8 cellular contexts compared by ENCODE assay signal in the genomic region with DNA sequence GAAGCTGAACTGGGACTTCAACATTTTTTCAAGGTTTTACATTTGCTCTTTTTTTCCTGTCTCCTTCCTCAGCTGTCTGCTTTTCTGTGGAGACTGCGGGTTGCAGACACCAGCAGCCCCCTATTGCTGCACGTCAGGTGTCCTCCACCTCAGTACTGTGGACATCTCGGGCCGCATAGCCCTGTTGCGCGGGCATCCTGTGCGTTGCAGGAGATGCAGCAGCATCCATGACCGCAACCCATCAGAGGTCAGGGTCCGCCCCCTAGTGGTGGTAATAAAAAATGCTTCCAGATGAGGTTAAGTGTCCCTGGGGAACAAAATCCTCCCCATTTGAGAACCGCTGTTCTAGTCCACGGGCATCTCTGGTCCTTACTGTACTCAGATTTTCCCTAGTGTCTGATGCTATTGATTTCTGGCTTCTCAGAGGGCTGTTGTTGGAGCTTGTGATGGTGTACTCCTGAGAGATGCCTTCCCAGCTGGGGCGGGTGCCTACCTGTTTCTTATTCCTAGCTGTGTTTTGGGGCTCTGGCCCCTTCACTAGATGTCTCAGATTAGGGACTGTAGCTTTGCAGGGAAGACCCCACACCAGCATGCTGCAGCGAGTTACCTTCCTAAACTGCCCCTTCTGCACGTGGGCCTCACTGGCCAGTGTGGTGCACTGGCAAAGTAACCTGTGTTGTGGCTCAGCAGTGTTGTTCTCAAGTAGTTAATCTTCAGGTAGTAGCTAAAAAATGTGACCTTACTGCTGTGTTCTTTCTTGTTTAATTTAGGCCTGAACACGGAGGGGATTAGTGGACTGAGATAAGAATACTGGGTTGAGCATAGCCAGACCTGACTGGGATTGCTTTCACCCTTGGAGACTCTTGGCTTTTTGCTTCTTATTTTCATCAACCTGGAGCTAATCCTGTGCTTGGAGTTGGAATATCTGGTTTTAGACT. TPM values are rescaled to one million over a fixed set of nuclear protein-coding genes. Genes with fewer than 3 reads are reported as not detected.
DNase-seq lines count a peak whose midpoint lies in the region; ATAC-seq and TF ChIP-seq lines count a peak whose summit lies in the region.

No MANE protein-coding gene starts in this region.

- H3K27ac Mint-ChIP-seq in activated T-helper 2 cell treated with anti-CD3 and anti-CD28 coated beads, Interferon-gamma antibody, Interleukin-2, Interleukin-4, amounts not matched to agents 10 μg/mL and 5 μg/mL and 100 μg/mL, durations not matched to agents 14 hours and 24 hours and 36 hours, result peak overlapping the region; percentile 89

- no peaks in the 10 kb centered on the region for H3K9me3 ChIP-seq in testis

- peaks cover 56% of the 10 kb centered on the region for H3K36me3 Mint-ChIP-seq in activated T-helper 2 cell treated with anti-CD3 and anti-CD28 coated beads, Interferon-gamma antibody, Interleukin-2, Interleukin-4, amounts not matched to agents 10 μg/mL and 5 μg/mL and 100 μg/mL, durations not matched to agents 14 hours and 24 hours and 36 hours (ENCODE audit: low read depth)

- H3K4me1 ChIP-seq in testis, result no peaks in the 10 kb centered on the region

- H3K4me3 ChIP-seq in fibroblast of villous mesenchyme (ENCODE audit: low read depth, low read length) (no peak overlapping the region), testis (no peak overlapping the region)

- no peaks in the 10 kb centered on the region for H3K9me3 Mint-ChIP-seq in activated T-helper 2 cell treated with anti-CD3 and anti-CD28 coated beads, Interferon-gamma antibody, Interleukin-2, Interleukin-4, amounts not matched to agents 10 μg/mL and 5 μg/mL and 100 μg/mL, durations not matched to agents 14 hours and 24 hours and 36 hours

- intact Hi-C loops in activated T-helper 2 cell treated with anti-CD3 and anti-CD28 coated beads, Interferon-gamma antibody, Interleukin-2, Interleukin-4, amounts not matched to agents 10 μg/mL and 5 μg/mL and 100 μg/mL, durations not matched to agents 14 hours and 24 hours and 36 hours (cut with micrococcal nuclease), result loop anchor here (1.0 to 2.0 kb wide), 3 partner anchors 26 to 153 kb away; partner anchors contain the start of gene LETM1
- intact Hi-C loops in testis (cut with DNase I; ENCODE audit: low total_unique reads), result loop anchor here (10.0 kb wide), 1 partner anchor 145 kb away; no protein-coding TSS in a partner anchor

- H3K27ac ChIP-seq in testis, result no peak overlapping the region

- ATAC-seq in GM21576 (IDR thresholded peaks at IDR 0.05; ENCODE audit: unreplicated experiment) (peak; percentile 77), omental fat pad (ENCODE audit: low FRiP score) (peak; percentile 49)

- no peak for TF ChIP-seq POLR2A in testis (IDR thresholded peaks at IDR 0.05)

- H3K27me3 ChIP-seq in testis, result no peaks in the 10 kb centered on the region

- H3K4me3 Mint-ChIP-seq in activated T-helper 2 cell treated with anti-CD3 and anti-CD28 coated beads, Interferon-gamma antibody, Interleukin-2, Interleukin-4, amounts not matched to agents 10 μg/mL and 5 μg/mL and 100 μg/mL, durations not matched to agents 14 hours and 24 hours and 36 hours (ENCODE audit: low read depth), result peak overlapping the region; percentile 44

- DNase-seq in D341Med (ENCODE audit: low spot score) (peak; percentile 89), Kasumi-1 (lab: John Stamatoyannopoulos, UW) (peak; percentile 72 to 78), RPMI8226 (peak; percentile 74), fibroblast of villous mesenchyme (ENCODE audit: low read depth) (peak; percentile 84), omental fat pad (ENCODE audit: low spot score) (peak; percentile 38), testis (peak; percentile 78)
- peak; percentile 65 for DNase-seq in activated T-helper 2 cell treated with anti-CD3 and anti-CD28 coated beads, Interferon-gamma antibody, Interleukin-2, Interleukin-4, amounts not matched to agents 10 μg/mL and 5 μg/mL and 100 μg/mL, durations not matched to agents 14 hours and 24 hours and 36 hours (ENCODE audit: low spot score)

- H3K4me1 Mint-ChIP-seq in activated T-helper 2 cell treated with anti-CD3 and anti-CD28 coated beads, Interferon-gamma antibody, Interleukin-2, Interleukin-4, amounts not matched to agents 10 μg/mL and 5 μg/mL and 100 μg/mL, durations not matched to agents 14 hours and 24 hours and 36 hours (ENCODE audit: low read depth), result peaks cover 44% of the 10 kb centered on the region

- no peaks in the 10 kb centered on the region for H3K27me3 Mint-ChIP-seq in activated T-helper 2 cell treated with anti-CD3 and anti-CD28 coated beads, Interferon-gamma antibody, Interleukin-2, Interleukin-4, amounts not matched to agents 10 μg/mL and 5 μg/mL and 100 μg/mL, durations not matched to agents 14 hours and 24 hours and 36 hours (ENCODE audit: low read depth)

- TF ChIP-seq CTCF in fibroblast of villous mesenchyme (IDR thresholded peaks at IDR 0.05; ENCODE audit: insufficient read depth, low read depth, low read length) (peak; percentile 86), omental fat pad (IDR thresholded peaks at IDR 0.05) (peak in 2 of 3 donors; percentile 26 to 66), testis (IDR thresholded peaks at IDR 0.05) (peak; percentile 84 to 94 (median 88))

- 36 to 38% methylated on average over 12 to 15 of the region's 15 CpGs for WGBS in testis, 2 donors

- no peaks in the 10 kb centered on the region for H3K36me3 ChIP-seq in testis (ENCODE audit: low read depth, missing control alignments)

RNA-seq across cellular contexts. Expression of gene NSD2, which starts 28.2 kb away (rescaled TPM):
- total RNA-seq in activated T-helper 2 cell treated with anti-CD3 and anti-CD28 coated beads, Interferon-gamma antibody, Interleukin-2, Interleukin-4, amounts not matched to agents 10 μg/mL and 5 μg/mL and 100 μg/mL, durations not matched to agents 14 hours and 24 hours and 36 hours, result 208 and 214 TPM in 2 replicates
- 61.5 and 67.8 TPM in 2 replicates for total RNA-seq in fibroblast of villous mesenchyme
- 10 to 100 TPM; 19.1 to 33.1 (median 28.8) TPM for total RNA-seq in omental fat pad
- 100 to 1,000 TPM; 124 to 144 TPM for total RNA-seq in testis
- 108 TPM for polyA plus RNA-seq in testis (ENCODE audit: insufficient read depth, low read depth, low replicate concordance)

RNA-seq across cellular contexts. Expression of gene LETM1, which starts 43.5 kb away (rescaled TPM):
- total RNA-seq in activated T-helper 2 cell treated with anti-CD3 and anti-CD28 coated beads, Interferon-gamma antibody, Interleukin-2, Interleukin-4, amounts not matched to agents 10 μg/mL and 5 μg/mL and 100 μg/mL, durations not matched to agents 14 hours and 24 hours and 36 hours, result 76.6 and 78.6 TPM in 2 replicates
- total RNA-seq in fibroblast of villous mesenchyme, result 80.2 and 91.5 TPM in 2 replicates
- 100 to 1,000 TPM in 1 of 4 donors, 10 to 100 TPM in 3; 42.2 to 104 (median 52.8) TPM for total RNA-seq in omental fat pad
- total RNA-seq in testis, result 100 to 1,000 TPM in 1 of 2 donors, 10 to 100 TPM in 1; 90.7 to 124 TPM
- 38.1 TPM for polyA plus RNA-seq in testis (ENCODE audit: insufficient read depth, low read depth, low replicate concordance)

Comparison
In these comparisons a context has a peak if more than half of its experiments do, and no peak if none do; other contexts are left out.
1. DNase-seq: peak in every context shown above with its lines; median percentile 89 in D341Med; 84 in fibroblast of villous mesenchyme; 78 in testis; 75 in Kasumi-1; 74 in RPMI8226; 65 in activated T-helper 2 cell treated with anti-CD3 and anti-CD28 coated beads, Interferon-gamma antibody, Interleukin-2, Interleukin-4, amounts not matched to agents 10 μg/mL and 5 μg/mL and 100 μg/mL, durations not matched to agents 14 hours and 24 hours and 36 hours; 38 in omental fat pad.